ENCODE assay signal across 11 cellular contexts in genomic region chr18:3217930-3218647, GRCh38. TPM values are rescaled to one million over a fixed set of nuclear protein-coding genes. Genes with fewer than 3 reads are reported as not detected.
DNase-seq lines count a peak whose midpoint lies in the region; ATAC-seq and TF ChIP-seq lines count a peak whose summit lies in the region.
"Had no signal": no experiment of that assay in that cellular context is flagged by ENCODE, and none has a peak within 500 bp of the region (broad histone marks: within the 10 kb centered on the region; RNA-seq: fewer than 3 reads in every experiment).

No MANE protein-coding gene starts in this region.

- H2AFZ ChIP-seq in SK-N-SH (ENCODE audit: low read depth) = no peak overlapping the region

- no peak for TF ChIP-seq RAD21 in SK-N-SH (IDR thresholded peaks at IDR 0.05; ENCODE audit: low read length)

- H3K27me3 ChIP-seq in right cardiac atrium (ENCODE audit: control insufficient read depth, insufficient read depth) = no peaks in the 10 kb centered on the region
- no peaks in the 10 kb centered on the region for H3K27me3 ChIP-seq in sigmoid colon
- no peaks in the 10 kb centered on the region for H3K27me3 ChIP-seq in suprapubic skin
- no peaks in the 10 kb centered on the region for H3K27me3 ChIP-seq in SK-N-SH (ENCODE audit: insufficient read depth)

- H3K36me3 ChIP-seq in sigmoid colon (peaks cover 0 to 12% (median 3%) of the 10 kb centered on the region in 4 donors), suprapubic skin (no peaks in the 10 kb centered on the region), SK-N-SH (replicated peaks in 1 of 2; ENCODE audit: control insufficient read depth in 1 of 2, insufficient read depth in 2 of 2, low read length in 1 of 2) (no peaks in the 10 kb centered on the region)

- H3K4me1 Mint-ChIP-seq in stimulated activated naive B cell treated with anti-CD40 and anti-IgM and Interleukin-4, amounts not matched to agents 10 μg/mL and 1 μg/mL and 100 μg/mL, for 72 hours = peaks cover 4 to 8% of the 10 kb centered on the region in 2 donors

- H4K20me1 ChIP-seq in SK-N-SH (ENCODE audit: insufficient read depth) = no peaks in the 10 kb centered on the region

- intact Hi-C loops in right cardiac atrium (cut with DNase I) = no loop called here
- intact Hi-C loops in sigmoid colon (cut with DNase I) = loop anchor here (2.0 to 5.0 kb wide), 3 partner anchors 29 to 44 kb away; partner anchors contain the start of genes MYL12A and MYL12B

- no peak overlapping the region for H3K4me3 Mint-ChIP-seq in stimulated activated naive B cell treated with anti-CD40 and anti-IgM and Interleukin-4, amounts not matched to agents 10 μg/mL and 1 μg/mL and 100 μg/mL, for 72 hours
- H3K4me3 Mint-ChIP-seq: T-helper 17 cell had no signal

- DNase-seq in HCEC 1CT (peak; percentile 3), SW480 (ENCODE audit: low spot score) (peak; percentile 87), right cardiac atrium (no peak), sigmoid colon (no peak), suprapubic skin (ENCODE audit: low spot score in 2 of 2) (no peak), SK-N-SH (no peak), NCI-H226 (no peak)
- no peak for DNase-seq in stimulated activated naive B cell treated with anti-CD40 and anti-IgM and Interleukin-4, amounts not matched to agents 10 μg/mL and 1 μg/mL and 100 μg/mL, for 72 hours
- DNase-seq: NCI-H187 treated with DMSO at 0.1 percent for 48 hours, nucleus accumbens, T-helper 17 cell had no signal

- no peak for TF ChIP-seq CTCF in sigmoid colon (IDR thresholded peaks at IDR 0.05)
- no peak for TF ChIP-seq CTCF in suprapubic skin (IDR thresholded peaks at IDR 0.05)
- no peak for TF ChIP-seq CTCF in SK-N-SH (IDR thresholded peaks at IDR 0.05)

- CTCF ChIA-PET in SK-N-SH (lab: Yijun Ruan, JAX) = interaction anchor here (0.9 to 1.2 kb wide), 2 partner anchors 18 to 28 kb away, joined by 3 read pairs; no protein-coding TSS in a partner anchor

- H3K27ac ChIP-seq in right cardiac atrium (ENCODE audit: low read length) (peak overlapping the region; percentile 91), sigmoid colon (peak overlapping the region; percentile 76 to 85 (median 82)), suprapubic skin (no peak overlapping the region), SK-N-SH (ENCODE audit: low read depth in 2 of 2, low read length in 1 of 2) (no peak overlapping the region)

- H3K9me3 ChIP-seq in right cardiac atrium (ENCODE audit: control insufficient read depth, low read length) (no peaks in the 10 kb centered on the region), sigmoid colon (no peaks in the 10 kb centered on the region), suprapubic skin (no peaks in the 10 kb centered on the region), SK-N-SH (no peaks in the 10 kb centered on the region)

- TF ChIP-seq EP300 in sigmoid colon (IDR thresholded peaks at IDR 0.05) (no peak), suprapubic skin (IDR thresholded peaks at IDR 0.05) (no peak), SK-N-SH (IDR thresholded peaks at IDR 0.05; ENCODE audit: borderline replicate concordance in 1 of 2, low read depth in 1 of 2, low read length in 1 of 2) (no peak)

- POLR2A ChIA-PET in SK-N-SH (lab: Yijun Ruan, JAX) = no interaction called here

- H3K36me3 Mint-ChIP-seq in stimulated activated naive B cell treated with anti-CD40 and anti-IgM and Interleukin-4, amounts not matched to agents 10 μg/mL and 1 μg/mL and 100 μg/mL, for 72 hours = peaks cover 5 to 6% of the 10 kb centered on the region in 2 donors

- no peaks in the 10 kb centered on the region for H3K9me2 ChIP-seq in SK-N-SH

- peak; percentile 53 to 65 for ATAC-seq in right cardiac atrium
- ATAC-seq in stimulated activated naive B cell treated with anti-CD40 and anti-IgM and Interleukin-4, amounts not matched to agents 10 μg/mL and 1 μg/mL and 100 μg/mL, for 72 hours (replicated peaks) = no peak
- ATAC-seq: T-helper 17 cell had no signal

- H3K9me3 Mint-ChIP-seq in stimulated activated naive B cell treated with anti-CD40 and anti-IgM and Interleukin-4, amounts not matched to agents 10 μg/mL and 1 μg/mL and 100 μg/mL, for 72 hours = no peaks in the 10 kb centered on the region

- H3K4me2 ChIP-seq in SK-N-SH = no peak overlapping the region

- 23% methylated on average over 3 of the region's 3 CpGs for WGBS in right cardiac atrium
- WGBS in sigmoid colon, 2 donors = 27 to 57% methylated on average over 3 of the region's 3 CpGs
- 39% methylated on average over 3 of the region's 3 CpGs for WGBS in suprapubic skin
- 52% methylated on average over 3 of the region's 3 CpGs for WGBS in SK-N-SH (ENCODE audit: low lambda C conversion rate)

- H3K27me3 Mint-ChIP-seq in stimulated activated naive B cell treated with anti-CD40 and anti-IgM and Interleukin-4, amounts not matched to agents 10 μg/mL and 1 μg/mL and 100 μg/mL, for 72 hours = no peaks in the 10 kb centered on the region
- H3K27me3 Mint-ChIP-seq: T-helper 17 cell had no signal

- no peaks in the 10 kb centered on the region for H3F3A ChIP-seq in SK-N-SH (replicated peaks; ENCODE audit: insufficient read depth)

- H3K4me1 ChIP-seq in right cardiac atrium (ENCODE audit: control insufficient read depth, insufficient read depth, low read length) = peaks cover 1% of the 10 kb centered on the region
- peaks cover 0 to 26% (median 8%) of the 10 kb centered on the region in 4 donors for H3K4me1 ChIP-seq in sigmoid colon
- peaks cover 1% of the 10 kb centered on the region for H3K4me1 ChIP-seq in suprapubic skin
- peaks cover 0 to 4% of the 10 kb centered on the region in 2 experiments; a peak in 1 of 4 replicates for H3K4me1 ChIP-seq in SK-N-SH (ENCODE audit: control insufficient read depth in 1 of 2, insufficient read depth in 2 of 2, low read depth in 1 of 2, low read length in 1 of 2)

- no peak overlapping the region for H3K9ac ChIP-seq in SK-N-SH

- no peak for TF ChIP-seq POLR2A in sigmoid colon (IDR thresholded peaks at IDR 0.05)
- no peak for TF ChIP-seq POLR2A in suprapubic skin (IDR thresholded peaks at IDR 0.05)

- no peaks in the 10 kb centered on the region for H3K79me2 ChIP-seq in SK-N-SH (ENCODE audit: insufficient read depth)

- no peak overlapping the region for H3K27ac Mint-ChIP-seq in stimulated activated naive B cell treated with anti-CD40 and anti-IgM and Interleukin-4, amounts not matched to agents 10 μg/mL and 1 μg/mL and 100 μg/mL, for 72 hours

- H3K4me3 ChIP-seq in right cardiac atrium (ENCODE audit: low read length) (peak overlapping the region; percentile 74), sigmoid colon (peak overlapping the region in 3 of 4 donors; percentile 32 to 48 (median 38)), suprapubic skin (no peak overlapping the region), SK-N-SH (ENCODE audit: low read depth in 2 of 2, low read length in 1 of 2) (no peak overlapping the region)

TF ChIP-seq in SK-N-SH, 30 proteins besides CTCF, POLR2A, EP300 and RAD21 (continues in another document):
- TF ChIP-seq ZBTB33 (IDR thresholded peaks at IDR 0.05; ENCODE audit: borderline replicate concordance, low read depth) = no peak
- no peak for TF ChIP-seq USF1 (IDR thresholded peaks at IDR 0.05; ENCODE audit: borderline replicate concordance, low read depth)
- no peak for TF ChIP-seq GATA2 (CRISPR knock-in tag; IDR thresholded peaks at IDR 0.05)
- no peak for TF ChIP-seq GABPA (IDR thresholded peaks at IDR 0.05; ENCODE audit: low read depth)
- no peak for TF ChIP-seq SIN3A (IDR thresholded peaks at IDR 0.05; ENCODE audit: borderline replicate concordance, low read depth, low read length)
- no peak for TF ChIP-seq NRF1 (IDR thresholded peaks at IDR 0.05; ENCODE audit: low read depth, low read length)

RNA-seq across cellular contexts. Expression of gene MYOM1, which starts 1.7 kb away (rescaled TPM):
- total RNA-seq in right cardiac atrium = 100 to 1,000 TPM; 337 to 479 (median 357) TPM
- polyA plus RNA-seq in right cardiac atrium = 177 TPM
- 10 to 100 TPM; 17.3 to 37.7 (median 22.1) TPM for total RNA-seq in sigmoid colon
- polyA plus RNA-seq in sigmoid colon = 10 to 100 TPM in 1 of 3 donors, 1 to 10 TPM in 2; 3.3 to 11.1 (median 5.4) TPM
- total RNA-seq in suprapubic skin = 1 to 10 TPM in 3 of 4 donors, under 1 TPM in 1; 0.99 to 2.1 (median 1.6) TPM
- polyA plus RNA-seq in SK-N-SH (2012; rRNA removed) = 0.07 and 0.08 TPM in 2 replicates
- 0.13 and 0.18 TPM in 2 replicates for polyA plus RNA-seq in SK-N-SH (2012; cell fraction: cytosol; rRNA removed)
- 0.20 and 0.21 TPM in 2 replicates for polyA plus RNA-seq in SK-N-SH (2012; cell fraction: nucleus; rRNA removed)

RNA-seq across cellular contexts. Expression of gene MYL12A, which starts 29.5 kb away (rescaled TPM):
- 100 to 1,000 TPM; 493 to 926 (median 671) TPM for total RNA-seq in right cardiac atrium
- 1,833 TPM for polyA plus RNA-seq in right cardiac atrium
- total RNA-seq in sigmoid colon = 100 to 1,000 TPM; 165 to 208 (median 186) TPM
- polyA plus RNA-seq in sigmoid colon = 1,000 to 10,000 TPM in 1 of 3 donors, 100 to 1,000 TPM in 2; 558 to 1,173 (median 876) TPM
- total RNA-seq in suprapubic skin = 100 to 1,000 TPM; 190 to 259 (median 242) TPM
- 448 and 565 TPM in 2 replicates for polyA plus RNA-seq in SK-N-SH (2012; rRNA removed)
- 686 and 851 TPM in 2 replicates for polyA plus RNA-seq in SK-N-SH (2012; cell fraction: cytosol; rRNA removed)
- polyA plus RNA-seq in SK-N-SH (2012; cell fraction: nucleus; rRNA removed) = 145 and 283 TPM in 2 replicates

RNA-seq across cellular contexts. Expression of gene MYL12B, which starts 43.8 kb away (rescaled TPM):
- total RNA-seq in right cardiac atrium (100 to 1,000 TPM; 171 to 199 (median 174) TPM), sigmoid colon (100 to 1,000 TPM; 155 to 227 (median 181) TPM), suprapubic skin (100 to 1,000 TPM; 182 to 333 (median 295) TPM)
- polyA plus RNA-seq in right cardiac atrium (343 TPM), sigmoid colon (1,000 to 10,000 TPM in 2 of 3 donors, 100 to 1,000 TPM in 1; 696 to 1,674 (median 1,233) TPM), SK-N-SH (2012; rRNA removed) (555 and 645 TPM in 2 replicates)
- polyA plus RNA-seq in SK-N-SH (2012; cell fraction: cytosol; rRNA removed) = 727 and 733 TPM in 2 replicates
- polyA plus RNA-seq in SK-N-SH (2012; cell fraction: nucleus; rRNA removed) = 166 and 313 TPM in 2 replicates

Comparison
In these comparisons a context has a peak if more than half of its experiments do, and no peak if none do; other contexts are left out.
1. DNase-seq: peak in HCEC 1CT (single experiment) and SW480 (single experiment); none in right cardiac atrium (0 of 3), sigmoid colon (single experiment), suprapubic skin (0 of 2), SK-N-SH (single experiment), NCI-H226 (single experiment) and stimulated activated naive B cell treated with anti-CD40 and anti-IgM and Interleukin-4, amounts not matched to agents 10 μg/mL and 1 μg/mL and 100 μg/mL, for 72 hours (single experiment).
2. ATAC-seq: peak in right cardiac atrium (2 of 2); none in stimulated activated naive B cell treated with anti-CD40 and anti-IgM and Interleukin-4, amounts not matched to agents 10 μg/mL and 1 μg/mL and 100 μg/mL, for 72 hours (0 of 2).
3. H3K27ac ChIP-seq: peak in right cardiac atrium (single experiment) and sigmoid colon (4 of 4); none in suprapubic skin (single experiment) and SK-N-SH (0 of 2).
4. H3K4me3 ChIP-seq: peak in right cardiac atrium (single experiment) and sigmoid colon (3 of 4); none in suprapubic skin (single experiment) and SK-N-SH (0 of 2).
5. RNA of gene MYOM1, which starts 1.7 kb away (total RNA-seq): 337 to 479 TPM in right cardiac atrium; 17.3 to 37.7 TPM in sigmoid colon and 0.99 to 2.1 TPM in suprapubic skin; every median in the first group is over 4 times any median in the second.